20 cellular contexts compared by ENCODE assay signal in the genomic region with DNA sequence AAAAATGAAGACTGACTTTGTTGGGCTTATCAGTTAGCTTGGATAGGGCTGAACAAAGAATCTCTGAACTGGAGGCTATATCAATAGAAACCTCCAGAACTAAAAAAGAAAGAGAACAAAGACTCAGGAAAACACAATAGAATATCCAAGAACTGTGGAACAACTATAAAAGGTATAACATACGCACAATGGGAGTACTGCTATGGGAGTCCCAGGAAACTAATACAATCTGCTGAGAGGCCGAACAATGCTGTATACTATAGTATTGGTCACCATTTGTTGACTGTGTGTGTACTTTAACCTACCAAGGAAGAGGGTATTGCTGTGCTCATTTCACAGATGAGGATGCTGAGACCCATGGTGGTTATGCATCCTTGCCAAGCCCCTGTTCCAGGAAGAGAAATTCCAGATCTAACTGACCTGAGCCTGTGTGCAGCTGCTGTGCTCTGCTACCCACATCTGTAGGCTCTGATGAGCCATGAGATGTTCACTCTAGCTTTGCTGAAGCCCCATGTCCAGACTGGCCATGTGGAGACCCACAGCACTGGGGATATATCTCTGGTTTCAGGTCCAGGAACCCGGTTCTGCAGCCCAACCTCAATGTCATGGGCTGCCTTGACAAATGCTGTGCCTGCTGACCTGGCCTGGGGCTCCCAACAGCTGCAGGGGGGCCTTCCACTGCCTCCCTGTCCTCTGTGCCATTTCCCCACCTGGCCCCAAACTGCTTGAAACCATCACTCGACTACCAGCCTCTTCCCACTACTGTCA.
"Had no signal": no experiment of that assay in that cellular context is flagged by ENCODE, and none has a peak within 500 bp of the region (broad histone marks: within the 10 kb centered on the region; RNA-seq: fewer than 3 reads in every experiment).

No MANE protein-coding gene starts in this region.

- DNase-seq: effector memory CD8-positive, alpha-beta T cell; esophagus squamous epithelium; foreskin fibroblast; glutamatergic neuron; left ventricle myocardium superior; mesendoderm; naive thymus-derived CD4-positive, alpha-beta T cell; pancreas; right cardiac atrium; small intestine; stimulated activated CD4-positive, alpha-beta T cell treated with anti-CD3 and anti-CD28 coated beads, Interleukin-12 subunit alpha, Interleukin-12 subunit beta, amount 100 ng/mL, for 4 hours; stimulated activated naive CD4-positive, alpha-beta T cell treated with Interleukin-2 at 50 U/mL for 16 hours; thyroid gland; upper lobe of left lung had no signal

- H3K4me1 ChIP-seq: esophagus squamous epithelium, gastroesophageal sphincter, pancreas, suprapubic skin, thyroid gland, upper lobe of left lung, vagina had no signal

- H3K4me3 ChIP-seq: gastroesophageal sphincter, lung, pancreas, suprapubic skin, thyroid gland, upper lobe of left lung, vagina had no signal

- H3K4me3 Mint-ChIP-seq: effector memory CD8-positive, alpha-beta T cell; naive thymus-derived CD4-positive, alpha-beta T cell; neural crest cell had no signal

- ATAC-seq: effector memory CD8-positive, alpha-beta T cell; gastroesophageal sphincter; left ventricle myocardium superior; naive thymus-derived CD4-positive, alpha-beta T cell; pancreas; right cardiac atrium had no signal

- H3K27ac ChIP-seq: esophagus squamous epithelium, gastroesophageal sphincter, pancreas, suprapubic skin, thyroid gland, upper lobe of left lung, vagina had no signal

- H3K9me3 ChIP-seq: pancreas, thyroid gland had no signal

- H3K36me3 ChIP-seq: esophagus squamous epithelium, gastroesophageal sphincter, pancreas, suprapubic skin, thyroid gland, upper lobe of left lung, vagina had no signal

- H3K4me1 Mint-ChIP-seq: neural crest cell had no signal

- H3K27ac Mint-ChIP-seq: effector memory CD8-positive, alpha-beta T cell; naive thymus-derived CD4-positive, alpha-beta T cell; progenitor cell of endocrine pancreas had no signal

- H3K27me3 ChIP-seq: gastroesophageal sphincter, pancreas, thyroid gland, upper lobe of left lung, vagina had no signal
